In the genomic region with DNA sequence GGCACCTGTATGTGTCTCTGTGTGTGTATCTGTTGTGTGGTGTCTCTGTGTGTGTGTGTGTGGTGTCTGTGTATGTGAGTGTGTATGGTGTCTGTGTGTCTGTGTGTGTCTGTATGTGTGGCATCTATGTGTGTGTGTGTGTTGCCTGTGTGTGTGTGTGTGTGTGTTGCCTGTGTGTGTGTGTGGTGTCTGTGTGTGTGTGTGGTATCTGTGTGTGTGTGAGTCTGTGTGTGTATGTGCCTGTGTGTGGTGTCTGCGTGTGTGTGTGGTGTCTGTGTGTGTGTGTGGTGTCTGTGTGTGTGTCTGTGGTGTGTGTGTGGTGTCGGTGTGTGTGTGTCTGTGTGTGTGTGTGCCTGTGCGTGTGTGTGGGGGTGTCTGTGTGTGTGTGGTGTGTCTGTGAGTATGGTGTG, we compare ENCODE assay signal across 23 cellular contexts. TPM values are rescaled to one million over a fixed set of nuclear protein-coding genes. Genes with fewer than 3 reads are reported as not detected.
DNase-seq lines count a peak whose midpoint lies in the region; FAIRE-seq and TF ChIP-seq lines count a peak whose summit lies in the region.
"Had no signal": no experiment of that assay in that cellular context is flagged by ENCODE, and none has a peak within 500 bp of the region (broad histone marks: within the 10 kb centered on the region; RNA-seq: fewer than 3 reads in every experiment).

No MANE protein-coding gene starts in this region.

- H4K20me1 ChIP-seq in neural progenitor cell (ENCODE audit: low read depth) = no peaks in the 10 kb centered on the region

- H3K27me3 ChIP-seq in neural progenitor cell = no peaks in the 10 kb centered on the region
- H3K27me3 ChIP-seq: body of pancreas, MG63, ovary, vagina had no signal

- DNase-seq in Calu3 = no peak
- no peak for DNase-seq in HTR-8/SVneo (ENCODE audit: insufficient read length, low spot score)
- DNase-seq in neural progenitor cell (ENCODE audit: low spot score) = no peak
- no peak for DNase-seq in H4 (ENCODE audit: low spot score)
- DNase-seq in T-helper 1 cell = no peak
- DNase-seq in NCI-H510A (lab: John Stamatoyannopoulos, UW) = no peak
- DNase-seq: activated naive CD8-positive, alpha-beta T cell treated with anti-CD3 and anti-CD28 coated beads for 36 hours; activated T-cell treated with anti-CD3 and anti-CD28 coated beads, Interleukin-2, amount 50 U/mL, for 48 hours; body of pancreas; HCEC 1CT; MG63; NCI-H1417 treated with DMSO at 0.1 percent for 48 hours; RPMI8226; stimulated activated CD4-positive, alpha-beta T cell treated with anti-CD3 and anti-CD28 coated beads, Interleukin-15, amount 100 ng/mL, for 24 hours; stimulated activated CD8-positive, alpha-beta memory T cell treated with anti-CD3 and anti-CD28 coated beads, Interleukin-4, amount 100 ng/mL, for 48 hours; substantia nigra; T-helper 9 cell had no signal

- TF ChIP-seq CTCF in Calu3 (IDR thresholded peaks at IDR 0.05; ENCODE audit: unreplicated experiment) = no peak
- no peak for TF ChIP-seq CTCF in neural progenitor cell (IDR thresholded peaks at IDR 0.05)

- H3K9me3 ChIP-seq in neural progenitor cell (ENCODE audit: low read depth) = no peaks in the 10 kb centered on the region
- H3K9me3 ChIP-seq: body of pancreas, MG63, ovary, vagina had no signal

- H3K4me1 ChIP-seq in neural progenitor cell = peaks cover 38% of the 10 kb centered on the region
- H3K4me1 ChIP-seq: body of pancreas had no signal

- no peak overlapping the region for H3K4me3 Mint-ChIP-seq in Calu3 (ENCODE audit: low read depth, unreplicated experiment)
- no peak overlapping the region for H3K4me3 Mint-ChIP-seq in dendritic cell treated with granulocyte-macrophage colony-stimulating factor and Interleukin-4, amounts not matched to agents 40 ng/mL and 50 ng/mL, for 4 days
- peak overlapping the region; percentile 47 for H3K4me3 Mint-ChIP-seq in neural progenitor cell
- H3K4me3 Mint-ChIP-seq: activated B cell treated with CpG ODN at 0.5 μM for 24 hours; activated naive CD8-positive, alpha-beta T cell treated with anti-CD3 and anti-CD28 coated beads for 36 hours; naive thymus-derived CD4-positive, alpha-beta T cell had no signal

- CTCF ChIA-PET in Calu3 (lab: Charles Lee) = interaction anchor here (0.6 kb wide), 3 partner anchors 15 to 485 kb away, joined by 3 to 6 read pairs (median 3); partner anchors contain the start of gene SLC29A1

- peak; percentile 99 for FAIRE-seq in HTR-8/SVneo (lab: Jason Lieb, UNC)

- H3K9me3 Mint-ChIP-seq in Calu3 (ENCODE audit: low read depth, unreplicated experiment) = no peaks in the 10 kb centered on the region
- no peaks in the 10 kb centered on the region for H3K9me3 Mint-ChIP-seq in dendritic cell treated with granulocyte-macrophage colony-stimulating factor and Interleukin-4, amounts not matched to agents 40 ng/mL and 50 ng/mL, for 4 days
- peaks cover 2% of the 10 kb centered on the region for H3K9me3 Mint-ChIP-seq in neural progenitor cell
- H3K9me3 Mint-ChIP-seq: activated B cell treated with CpG ODN at 0.5 μM for 24 hours; activated naive CD8-positive, alpha-beta T cell treated with anti-CD3 and anti-CD28 coated beads for 36 hours had no signal

- intact Hi-C loops in Calu3 (cut with micrococcal nuclease; ENCODE audit: unreplicated experiment) = no loop called here
- intact Hi-C loops in dendritic cell treated with granulocyte-macrophage colony-stimulating factor and Interleukin-4, amounts not matched to agents 40 ng/mL and 50 ng/mL, for 4 days (cut with micrococcal nuclease) = no loop called here

- H3K27ac ChIP-seq in neural progenitor cell = no peak overlapping the region
- H3K27ac ChIP-seq: coronary artery, ovary, vagina had no signal

- H3K27me3 Mint-ChIP-seq in Calu3 (ENCODE audit: unreplicated experiment) (no peaks in the 10 kb centered on the region), neural progenitor cell (ENCODE audit: insufficient read depth, low read depth) (peaks cover 21% of the 10 kb centered on the region)
- H3K27me3 Mint-ChIP-seq in dendritic cell treated with granulocyte-macrophage colony-stimulating factor and Interleukin-4, amounts not matched to agents 40 ng/mL and 50 ng/mL, for 4 days = peaks cover 66% of the 10 kb centered on the region
- H3K27me3 Mint-ChIP-seq: activated B cell treated with CpG ODN at 0.5 μM for 24 hours; activated naive CD8-positive, alpha-beta T cell treated with anti-CD3 and anti-CD28 coated beads for 36 hours had no signal

- no peaks in the 10 kb centered on the region for H3K79me2 ChIP-seq in neural progenitor cell (ENCODE audit: low read depth)

- peaks cover 41% of the 10 kb centered on the region for H3K4me1 Mint-ChIP-seq in Calu3 (ENCODE audit: low read depth, unreplicated experiment)
- H3K4me1 Mint-ChIP-seq in dendritic cell treated with granulocyte-macrophage colony-stimulating factor and Interleukin-4, amounts not matched to agents 40 ng/mL and 50 ng/mL, for 4 days (ENCODE audit: low read depth) = peaks cover 10% of the 10 kb centered on the region
- H3K4me1 Mint-ChIP-seq in neural progenitor cell = peaks cover 48% of the 10 kb centered on the region

- H3K27ac Mint-ChIP-seq in Calu3 (ENCODE audit: unreplicated experiment) (peak overlapping the region; percentile 3), neural progenitor cell (peak overlapping the region; percentile 69)
- peak overlapping the region; percentile 12 for H3K27ac Mint-ChIP-seq in dendritic cell treated with granulocyte-macrophage colony-stimulating factor and Interleukin-4, amounts not matched to agents 40 ng/mL and 50 ng/mL, for 4 days
- H3K27ac Mint-ChIP-seq: activated B cell treated with CpG ODN at 0.5 μM for 24 hours; activated naive CD8-positive, alpha-beta T cell treated with anti-CD3 and anti-CD28 coated beads for 36 hours had no signal

- peaks cover 5% of the 10 kb centered on the region for H3F3A ChIP-seq in neural progenitor cell (ENCODE audit: low read depth)

- H3K4me2 ChIP-seq in neural progenitor cell = no peak overlapping the region

- BruUV-seq in Calu3 (replicated peaks; lab: Mats Ljungman, UMichigan) = no TSS peak

- no peak overlapping the region for H3K4me3 ChIP-seq in neural progenitor cell
- H3K4me3 ChIP-seq: body of pancreas, coronary artery, MG63, ovary, vagina had no signal

- no peak overlapping the region for H3K9ac ChIP-seq in neural progenitor cell

- H2AFZ ChIP-seq in neural progenitor cell (replicated peaks) = no peak overlapping the region

- peaks cover 9% of the 10 kb centered on the region for H3K36me3 Mint-ChIP-seq in Calu3 (ENCODE audit: insufficient read depth, unreplicated experiment)
- H3K36me3 Mint-ChIP-seq in dendritic cell treated with granulocyte-macrophage colony-stimulating factor and Interleukin-4, amounts not matched to agents 40 ng/mL and 50 ng/mL, for 4 days (ENCODE audit: low read depth) = no peaks in the 10 kb centered on the region
- H3K36me3 Mint-ChIP-seq in neural progenitor cell = no peaks in the 10 kb centered on the region
- H3K36me3 Mint-ChIP-seq: activated naive CD8-positive, alpha-beta T cell treated with anti-CD3 and anti-CD28 coated beads for 36 hours had no signal

- H3K36me3 ChIP-seq in neural progenitor cell = no peaks in the 10 kb centered on the region
- H3K36me3 ChIP-seq: MG63, ovary, vagina had no signal

RNA-seq across cellular contexts. Expression of gene VEGFA, which starts 31.7 kb away (rescaled TPM):
- total RNA-seq in Calu3 (2022) = 345 and 407 TPM in 2 replicates
- total RNA-seq in neural progenitor cell (ENCODE audit: low replicate concordance) = 49.6 and 78.6 TPM in 2 replicates
- total RNA-seq in H4 (2014; rRNA removed; shearing (Covaris generic)) = 46.8 and 55.6 TPM in 2 replicates

RNA-seq across cellular contexts. Expression of gene MRPS18A, which starts 50.7 kb away (rescaled TPM):
- 88.8 and 106 TPM in 2 replicates for total RNA-seq in Calu3 (2022)
- 34.5 and 52.7 TPM in 2 replicates for total RNA-seq in neural progenitor cell (ENCODE audit: low replicate concordance)
- 73.4 and 84.5 TPM in 2 replicates for total RNA-seq in H4 (2014; rRNA removed; shearing (Covaris generic))

Comparison
In these comparisons a context has a peak if more than half of its experiments do, and no peak if none do; other contexts are left out.
1. H3K27ac Mint-ChIP-seq: peak in every context shown above with its lines; median percentile 69 in neural progenitor cell; 12 in dendritic cell treated with granulocyte-macrophage colony-stimulating factor and Interleukin-4, amounts not matched to agents 40 ng/mL and 50 ng/mL, for 4 days; 3 in Calu3.